In genomic region chr3:137852511-137852910, GRCh38 we compare ENCODE assay signal across 21 cellular contexts.
DNase-seq lines count a peak whose midpoint lies in the region; ATAC-seq and TF ChIP-seq lines count a peak whose summit lies in the region.
"Had no signal": no experiment of that assay in that cellular context is flagged by ENCODE, and none has a peak within 500 bp of the region (broad histone marks: within the 10 kb centered on the region; RNA-seq: fewer than 3 reads in every experiment).

No MANE protein-coding gene starts in this region.

- H3K27ac ChIP-seq in GM23338 (ENCODE audit: low read depth) (no peak overlapping the region), WERI-Rb-1 (no peak overlapping the region), endodermal cell (ENCODE audit: low read depth, low read length) (peak overlapping the region; percentile 54), A673 (ENCODE audit: low read depth, low read length, poor library complexity, severe bottlenecking) (no peak overlapping the region)
- H3K27ac ChIP-seq: BLaER1 treated with 17β-estradiol and CSF1 and Interleukin-3, amounts not matched to agents 10 nM and 100 nM; SJCRH30 had no signal

- H3K9me2 ChIP-seq in GM23338 (ENCODE audit: insufficient read depth), result peaks cover 7% of the 10 kb centered on the region; the same call in 1 of the 2 replicates

- H3F3A ChIP-seq in GM23338 (replicated peaks; ENCODE audit: low read depth), result no peaks in the 10 kb centered on the region

- BruUV-seq in A673 (replicated peaks; lab: Mats Ljungman, UMichigan), result no TSS peak

- H3K27ac Mint-ChIP-seq in GM23338 (no peak overlapping the region), endodermal cell (no peak overlapping the region)
- H3K27ac Mint-ChIP-seq: CD4-positive, alpha-beta T cell had no signal

- WGBS in endodermal cell (ENCODE audit: insufficient coverage in 1 of 2, insufficient read length in 1 of 2), 2 experiments, result 81 to 91% methylated on average over 11 to 13 of the region's 13 CpGs

- no peaks in the 10 kb centered on the region for H3K27me3 ChIP-seq in GM23338 (ENCODE audit: insufficient read depth)
- H3K27me3 ChIP-seq in WERI-Rb-1 (ENCODE audit: insufficient read depth, low read depth, severe bottlenecking), result no peaks in the 10 kb centered on the region
- peaks cover 5% of the 10 kb centered on the region for H3K27me3 ChIP-seq in endodermal cell (ENCODE audit: control insufficient read depth, insufficient read depth, low read length, poor library complexity, severe bottlenecking)
- H3K27me3 ChIP-seq in neuron (ENCODE audit: insufficient read depth, low read length), result no peaks in the 10 kb centered on the region
- H3K27me3 ChIP-seq in A673 (replicated peaks; ENCODE audit: insufficient read depth, low read depth, low read length, poor library complexity), result peaks cover 66% of the 10 kb centered on the region
- H3K27me3 ChIP-seq: BLaER1 treated with 17β-estradiol and CSF1 and Interleukin-3, amounts not matched to agents 10 nM and 100 nM had no signal

- H3K36me3 ChIP-seq in GM23338 (ENCODE audit: insufficient read depth) (no peaks in the 10 kb centered on the region), WERI-Rb-1 (no peaks in the 10 kb centered on the region), endodermal cell (ENCODE audit: control insufficient read depth, insufficient read depth, low read length) (no peaks in the 10 kb centered on the region), neuron (ENCODE audit: insufficient read depth, low read length) (no peaks in the 10 kb centered on the region), A673 (ENCODE audit: insufficient read depth, low read length, poor library complexity, severe bottlenecking) (no peaks in the 10 kb centered on the region)
- H3K36me3 ChIP-seq: BLaER1 treated with 17β-estradiol and CSF1 and Interleukin-3, amounts not matched to agents 10 nM and 100 nM; SJCRH30 had no signal

- peak overlapping the region; percentile 80 for H2AFZ ChIP-seq in GM23338
- H2AFZ ChIP-seq in neuron (ENCODE audit: low read depth, low read length), result peak overlapping the region; percentile 17

- TF ChIP-seq CTCF in GM23338 (conservative IDR thresholded peaks at IDR 0.05; ENCODE audit: low read depth in 2 of 2) (no peak), WERI-Rb-1 (IDR thresholded peaks at IDR 0.05; ENCODE audit: low read depth, low read length) (no peak), endodermal cell (conservative IDR thresholded peaks at IDR 0.05) (no peak), A673 (conservative IDR thresholded peaks at IDR 0.05; ENCODE audit: low read depth, low read length) (no peak)

- CTCF ChIA-PET in A673 (lab: Charles Lee), result no interaction called here

- no peak overlapping the region for H3K4me2 ChIP-seq in GM23338
- H3K4me2 ChIP-seq: BLaER1 treated with 17β-estradiol and CSF1 and Interleukin-3, amounts not matched to agents 10 nM and 100 nM had no signal

- intact Hi-C loops in A673 (cut with micrococcal nuclease; ENCODE audit: unreplicated experiment), result no loop called here

- H3K9ac ChIP-seq in endodermal cell (ENCODE audit: extremely low read depth, low read length, poor library complexity, severe bottlenecking), result no peak overlapping the region
- H3K9ac ChIP-seq: BLaER1 treated with 17β-estradiol and CSF1 and Interleukin-3, amounts not matched to agents 10 nM and 100 nM had no signal

- no peaks in the 10 kb centered on the region for H3K9me3 Mint-ChIP-seq in GM23338
- no peaks in the 10 kb centered on the region for H3K9me3 Mint-ChIP-seq in endodermal cell
- H3K9me3 Mint-ChIP-seq: CD4-positive, alpha-beta T cell had no signal

- POLR2A ChIA-PET in A673 (lab: Charles Lee; ENCODE audit: low non-redundant PET), result no interaction called here

- no peaks in the 10 kb centered on the region for H4K20me1 ChIP-seq in GM23338 (replicated peaks; ENCODE audit: insufficient read depth)
- H4K20me1 ChIP-seq: BLaER1 treated with 17β-estradiol and CSF1 and Interleukin-3, amounts not matched to agents 10 nM and 100 nM had no signal

- no peaks in the 10 kb centered on the region for H3K9me3 ChIP-seq in WERI-Rb-1 (ENCODE audit: severe bottlenecking)
- H3K9me3 ChIP-seq in endodermal cell (ENCODE audit: control insufficient read depth, low read length), result no peaks in the 10 kb centered on the region
- H3K9me3 ChIP-seq in neuron (ENCODE audit: low read length), result no peaks in the 10 kb centered on the region
- H3K9me3 ChIP-seq in A673 (ENCODE audit: low read depth, low read length, poor library complexity, severe bottlenecking), result no peaks in the 10 kb centered on the region
- H3K9me3 ChIP-seq: BLaER1 treated with 17β-estradiol and CSF1 and Interleukin-3, amounts not matched to agents 10 nM and 100 nM; SJCRH30 had no signal

- peak; percentile 17; the same call in 2 of the 3 replicates for ATAC-seq in GM23338
- ATAC-seq: Right ventricle myocardium inferior, SK-N-SH treated with all-trans-retinoic acid at 6 μM for 48 hours had no signal

- H3K79me2 ChIP-seq in GM23338 (replicated peaks; ENCODE audit: insufficient read depth), result no peaks in the 10 kb centered on the region

- peaks cover 3% of the 10 kb centered on the region for H3K27me3 Mint-ChIP-seq in GM23338 (ENCODE audit: insufficient read depth, low read depth, poor library complexity)
- H3K27me3 Mint-ChIP-seq in endodermal cell (ENCODE audit: insufficient read depth), result peaks cover 10% of the 10 kb centered on the region

- no peak for TF ChIP-seq POLR2A in erythroblast (IDR thresholded peaks at IDR 0.05; ENCODE audit: low read length)

- H3K4me3 ChIP-seq in GM23338 (no peak overlapping the region), WERI-Rb-1 (ENCODE audit: low read depth, low read length) (no peak overlapping the region), endodermal cell (ENCODE audit: low read length) (no peak overlapping the region), neuron (ENCODE audit: low read length) (peak overlapping the region; percentile 3), A673 (ENCODE audit: low read depth, low read length, poor library complexity, severe bottlenecking) (no peak overlapping the region)
- H3K4me3 ChIP-seq: BLaER1 treated with 17β-estradiol and CSF1 and Interleukin-3, amounts not matched to agents 10 nM and 100 nM; SJCRH30 had no signal

- H3K4me3 Mint-ChIP-seq in GM23338 (no peak overlapping the region), endodermal cell (no peak overlapping the region)
- H3K4me3 Mint-ChIP-seq: CD4-positive, alpha-beta T cell had no signal

- H3K36me3 Mint-ChIP-seq in GM23338 (ENCODE audit: low read depth), result no peaks in the 10 kb centered on the region
- no peaks in the 10 kb centered on the region for H3K36me3 Mint-ChIP-seq in endodermal cell (ENCODE audit: low read depth)

- H3K4me1 Mint-ChIP-seq in GM23338 (peaks cover 34% of the 10 kb centered on the region), endodermal cell (peaks cover 16% of the 10 kb centered on the region)

- H3K4me1 ChIP-seq in GM23338 (ENCODE audit: insufficient read depth), result peaks cover 27% of the 10 kb centered on the region
- H3K4me1 ChIP-seq in endodermal cell (ENCODE audit: control insufficient read depth, insufficient read depth, low read length), result peaks cover 8% of the 10 kb centered on the region
- peaks cover 39% of the 10 kb centered on the region for H3K4me1 ChIP-seq in neuron (ENCODE audit: insufficient read depth, low read length)
- H3K4me1 ChIP-seq in A673 (ENCODE audit: insufficient read depth, low read length, poor library complexity, severe bottlenecking), result no peaks in the 10 kb centered on the region
- H3K4me1 ChIP-seq: BLaER1 treated with 17β-estradiol and CSF1 and Interleukin-3, amounts not matched to agents 10 nM and 100 nM; SJCRH30 had no signal

- DNase-seq in GM23338 (ENCODE audit: low spot score) (no peak), WERI-Rb-1 (peak; percentile 37), endodermal cell (no peak), ureter (ENCODE audit: low spot score) (no peak), A673 (ENCODE audit: low spot score) (no peak), erythroblast (lab: John Stamatoyannopoulos, UW) (no peak)
- DNase-seq: AML-193; CD4-positive, alpha-beta T cell; H7; KBM-7; NCI-H1417 treated with DMSO at 0.1 percent for 48 hours; NCI-H1694 treated with DMSO at 0.1 percent for 48 hours; NCI-H2081; NCI-H2171 treated with DMSO at 0.1 percent for 48 hours; NCI-H345; NCI-H510A treated with DMSO at 0.1 percent for 48 hours; SJCRH30 had no signal

TF ChIP-seq in GM23338, 12 proteins besides CTCF, POLR2A, EP300 and RAD21 (continues in another document):
- TF ChIP-seq EZH2 (IDR thresholded peaks at IDR 0.05; ENCODE audit: low read depth, unreplicated experiment), result no peak
